ENCODE assay signal across 1 cellular context in the genomic region with DNA sequence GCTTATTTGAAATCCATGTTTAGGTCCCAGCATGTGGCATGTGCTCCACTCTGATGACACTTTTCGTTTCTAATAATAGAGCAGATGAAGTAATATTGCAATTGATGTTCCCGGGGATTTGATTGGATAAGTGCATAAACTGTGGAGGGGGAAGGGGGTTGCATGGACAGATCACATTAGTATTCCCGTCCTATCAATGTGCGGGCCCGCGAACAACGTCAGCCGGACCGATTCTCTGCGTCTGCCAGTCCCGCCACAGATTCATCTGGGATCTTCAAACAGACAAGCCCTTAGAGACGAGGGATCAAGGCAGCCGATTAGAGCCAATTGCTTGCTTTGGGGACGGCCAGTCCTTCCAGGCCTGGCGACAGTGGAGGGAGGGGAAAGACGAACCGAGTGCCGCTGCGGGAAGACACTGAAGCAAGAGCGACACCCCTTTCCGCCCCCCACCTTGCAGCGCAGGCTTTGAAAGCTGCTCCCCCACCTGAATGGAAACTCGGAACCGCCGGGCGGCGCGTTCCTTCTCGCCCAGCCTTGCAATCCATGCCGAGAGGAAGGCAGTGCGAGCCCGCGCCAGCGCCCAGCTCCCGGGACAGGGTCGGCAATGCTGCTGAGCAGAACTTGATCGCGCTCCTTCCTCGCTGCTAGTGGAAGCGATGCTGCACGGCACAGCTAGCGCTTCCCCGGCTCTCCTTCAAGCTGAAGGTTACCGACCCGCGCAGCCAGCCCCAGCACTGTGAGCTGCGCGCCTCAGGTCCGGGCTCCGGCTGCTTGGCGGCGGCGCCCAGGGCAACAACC.
TF ChIP-seq lines count a peak whose summit lies in the region.

A gene (plus strand): TSS at position 247 of the 798 bp plus-strand sequence. CDS start 610 bp downstream, outside the sequence.

TF ChIP-seq in K562, 482 proteins besides CTCF, POLR2A, EP300 and RAD21 (continued from another document):
- TF ChIP-seq ZNF146 (CRISPR knock-in tag; IDR thresholded peaks at IDR 0.05; ENCODE audit: unreplicated experiment) (no peak), NONO (IDR thresholded peaks at IDR 0.05; ENCODE audit: low read depth in 2 of 2, low read length in 1 of 2) (no peak), SMARCA4 (IDR thresholded peaks at IDR 0.05) (no peak), SOX6 (IDR thresholded peaks at IDR 0.05) (no peak), MAFK (IDR thresholded peaks at IDR 0.05; ENCODE audit: low read length) (no peak), MEF2A (IDR thresholded peaks at IDR 0.05; ENCODE audit: control insufficient read depth, low read depth, low read length) (no peak), DACH1 (IDR thresholded peaks at IDR 0.05; ENCODE audit: partially characterized antibody) (no peak), C11orf30 (IDR thresholded peaks at IDR 0.05; ENCODE audit: low read depth) (no peak)
- TF ChIP-seq, protein P1, sequence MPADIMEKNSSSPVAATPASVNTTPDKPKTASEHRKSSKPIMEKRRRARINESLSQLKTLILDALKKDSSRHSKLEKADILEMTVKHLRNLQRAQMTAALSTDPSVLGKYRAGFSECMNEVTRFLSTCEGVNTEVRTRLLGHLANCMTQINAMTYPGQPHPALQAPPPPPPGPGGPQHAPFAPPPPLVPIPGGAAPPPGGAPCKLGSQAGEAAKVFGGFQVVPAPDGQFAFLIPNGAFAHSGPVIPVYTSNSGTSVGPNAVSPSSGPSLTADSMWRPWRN (IDR thresholded peaks at IDR 0.05; ENCODE audit: low read depth), result no peak
